In genomic region chr22:44442186-44442465, GRCh38 we compare ENCODE assay signal across 24 cellular contexts.
"Had no signal": no experiment of that assay in that cellular context is flagged by ENCODE, and none has a peak within 500 bp of the region (broad histone marks: within the 10 kb centered on the region; RNA-seq: fewer than 3 reads in every experiment).

No MANE protein-coding gene starts in this region.

- H3K36me3 ChIP-seq: adrenal gland, MG63, Peyer's patch, SJSA1 had no signal

- H3K36me3 Mint-ChIP-seq: activated naive CD8-positive, alpha-beta T cell treated with anti-CD3 and anti-CD28 coated beads, Interleukin-2, amount 10 ng/mL, durations not matched to agents 7 days and 5 days had no signal

- H3K27ac ChIP-seq: adrenal gland, Peyer's patch, RWPE1, SJSA1 had no signal

- H3K4me1 ChIP-seq: adrenal gland, Peyer's patch had no signal

- H3K27me3 Mint-ChIP-seq: activated B cell treated with CpG ODN at 0.5 μM for 24 hours; activated naive CD8-positive, alpha-beta T cell treated with anti-CD3 and anti-CD28 coated beads, Interleukin-2, amount 10 ng/mL, durations not matched to agents 7 days and 5 days; activated T-helper 17 cell treated with anti-CD3 and anti-CD28 coated beads, Interleukin-2, amount 50 U/mL, for 72 hours had no signal

- H3K27me3 ChIP-seq: adrenal gland, MG63, Peyer's patch, SJSA1 had no signal

- H3K4me1 Mint-ChIP-seq: activated B cell treated with CpG ODN at 0.5 μM for 24 hours; activated CD4-positive, alpha-beta T cell treated with anti-CD3 and anti-CD28 coated beads, Interleukin-2, amount 10 ng/mL, durations not matched to agents 24 days and 14 days; activated T-helper 17 cell treated with anti-CD3 and anti-CD28 coated beads, Interleukin-2, amount 50 U/mL, for 72 hours had no signal

- ATAC-seq: activated T-helper 17 cell treated with anti-CD3 and anti-CD28 coated beads, Interleukin-2, amount 50 U/mL, for 72 hours; SK-N-SH treated with all-trans-retinoic acid at 6 μM for 48 hours had no signal

- H3K4me3 ChIP-seq: adrenal gland, MG63, Peyer's patch, SJSA1 had no signal

- H3K9me3 ChIP-seq: adrenal gland, Peyer's patch had no signal

- H3K27ac Mint-ChIP-seq: activated B cell treated with CpG ODN at 0.5 μM for 24 hours; activated CD4-positive, alpha-beta T cell treated with anti-CD3 and anti-CD28 coated beads, Interleukin-2, amount 10 ng/mL, durations not matched to agents 24 days and 14 days; activated naive CD8-positive, alpha-beta T cell treated with anti-CD3 and anti-CD28 coated beads, Interleukin-2, amount 10 ng/mL, durations not matched to agents 7 days and 5 days; activated T-helper 17 cell treated with anti-CD3 and anti-CD28 coated beads, Interleukin-2, amount 50 U/mL, for 72 hours had no signal

- DNase-seq: activated B cell treated with CpG ODN at 0.5 μM for 24 hours; activated CD4-positive, alpha-beta T cell treated with anti-CD3 and anti-CD28 coated beads for 1 hour; activated CD4-positive, alpha-beta T cell treated with anti-CD3 and anti-CD28 coated beads, Interleukin-2, amount 10 ng/mL, durations not matched to agents 24 days and 14 days; activated CD4-positive, alpha-beta T cell treated with anti-CD3 and anti-CD28 coated beads, Interleukin-2, amount 50 U/mL, for 48 hours; activated CD8-positive, alpha-beta memory T cell treated with anti-CD3 and anti-CD28 coated beads for 24 hours; activated naive CD4-positive, alpha-beta T cell treated with anti-CD3 and anti-CD28 coated beads, Interleukin-2, amount 50 U/mL, for 16 hours; activated naive CD8-positive, alpha-beta T cell treated with anti-CD3 and anti-CD28 coated beads, Interleukin-2, amount 10 ng/mL, durations not matched to agents 7 days and 5 days; activated T-cell treated with anti-CD3 and anti-CD28 coated beads for 4 hours; activated T-cell treated with anti-CD3 and anti-CD28 coated beads, Interleukin-2, amount 50 U/mL, for 48 hours; adrenal gland; anterior cingulate cortex; MG63; NCI-H146; NCI-H187 treated with DMSO at 0.1 percent for 48 hours; NCI-H2081 treated with DMSO at 0.1 percent for 48 hours; NCI-H446; NCI-H524; SHP77; SW 1271 had no signal

- H3K4me3 Mint-ChIP-seq: activated B cell treated with CpG ODN at 0.5 μM for 24 hours; activated CD4-positive, alpha-beta T cell treated with anti-CD3 and anti-CD28 coated beads, Interleukin-2, amount 10 ng/mL, durations not matched to agents 24 days and 14 days; activated naive CD8-positive, alpha-beta T cell treated with anti-CD3 and anti-CD28 coated beads, Interleukin-2, amount 10 ng/mL, durations not matched to agents 7 days and 5 days; activated T-helper 17 cell treated with anti-CD3 and anti-CD28 coated beads, Interleukin-2, amount 50 U/mL, for 72 hours had no signal

- H3K9me3 Mint-ChIP-seq: activated naive CD8-positive, alpha-beta T cell treated with anti-CD3 and anti-CD28 coated beads, Interleukin-2, amount 10 ng/mL, durations not matched to agents 7 days and 5 days had no signal
